1 cellular context compared by ENCODE assay signal in genomic region chr7:36387437-36388345, GRCh38.
TF ChIP-seq lines count a peak whose summit lies in the region.

No MANE protein-coding gene starts in this region.

TF ChIP-seq in K562, 482 proteins besides CTCF, POLR2A, EP300 and RAD21 (continued from another document):
- no peak for TF ChIP-seq CLOCK (CRISPR knock-in tag; IDR thresholded peaks at IDR 0.05; ENCODE audit: borderline replicate concordance)
- TF ChIP-seq ESRRA (IDR thresholded peaks at IDR 0.05; ENCODE audit: borderline replicate concordance, low read depth): no peak
- peak; percentile 88 for TF ChIP-seq ZKSCAN1 (IDR thresholded peaks at IDR 0.05; ENCODE audit: low read depth, low read length)
